1 cellular context compared by ENCODE assay signal in genomic region chr19:3725640-3726310, GRCh38.
TF ChIP-seq lines count a peak whose summit lies in the region.

No MANE protein-coding gene starts in this region.

TF ChIP-seq in H1, 55 proteins besides CTCF, POLR2A, EP300 and RAD21:
- TF ChIP-seq SIN3A (conservative IDR thresholded peaks at IDR 0.05 in 1 of 2, IDR thresholded peaks at IDR 0.05 in 1 of 2; ENCODE audit: low read depth in 1 of 2, low read length in 2 of 2) = no peak
- peak; percentile 61; the same call in 1 of the 2 replicates for TF ChIP-seq MAX (IDR thresholded peaks at IDR 0.05)
- TF ChIP-seq EGR1 (IDR thresholded peaks at IDR 0.05; ENCODE audit: borderline replicate concordance, low read depth, low read length) = no peak
- no peak for TF ChIP-seq CTBP2 (IDR thresholded peaks at IDR 0.05; ENCODE audit: borderline replicate concordance, insufficient read depth, insufficient read length, low read length)
- TF ChIP-seq NRF1 (IDR thresholded peaks at IDR 0.05; ENCODE audit: low read depth, low read length) = no peak
- TF ChIP-seq MAFK (IDR thresholded peaks at IDR 0.05; ENCODE audit: low read depth, low read length) = no peak
- TF ChIP-seq CBX5 (IDR thresholded peaks at IDR 0.05; ENCODE audit: low read depth, low read length) = no peak
- no peak for TF ChIP-seq EZH2 (IDR thresholded peaks at IDR 0.05; ENCODE audit: low read depth, low read length, severe bottlenecking)
- no peak for TF ChIP-seq RXRA (IDR thresholded peaks at IDR 0.05; ENCODE audit: insufficient read depth, low read depth, low read length)
- no peak for TF ChIP-seq SUZ12 (IDR thresholded peaks at IDR 0.05; ENCODE audit: low read length)
- no peak for TF ChIP-seq HDAC6 (IDR thresholded peaks at IDR 0.05; ENCODE audit: low read depth, low read length)
- no peak for TF ChIP-seq CEBPB (IDR thresholded peaks at IDR 0.05; ENCODE audit: low read depth, low read length)
- TF ChIP-seq SIRT6 (IDR thresholded peaks at IDR 0.05; ENCODE audit: low read length) = no peak
- TF ChIP-seq SP1 (IDR thresholded peaks at IDR 0.05; ENCODE audit: low read depth, low read length) = peak; percentile 83
- no peak for TF ChIP-seq SIX5 (IDR thresholded peaks at IDR 0.05; ENCODE audit: low read depth, low read length)
- TF ChIP-seq CREB1 (IDR thresholded peaks at IDR 0.05) = 0 out of 2 replicates have a peak, but pooled peaks have one; percentile 24
- no peak for TF ChIP-seq FOSL1 (IDR thresholded peaks at IDR 0.05; ENCODE audit: insufficient read depth, low read depth, low read length)
- no peak for TF ChIP-seq ZNF274 (IDR thresholded peaks at IDR 0.05; ENCODE audit: borderline replicate concordance, extremely low read depth, low read length)
- TF ChIP-seq GABPA (IDR thresholded peaks at IDR 0.05; ENCODE audit: borderline replicate concordance, insufficient read depth, low read length) = no peak
- TF ChIP-seq TEAD4 (IDR thresholded peaks at IDR 0.05; ENCODE audit: low read depth, low read length) = peak; percentile 70
- TF ChIP-seq TBP (IDR thresholded peaks at IDR 0.05; ENCODE audit: low read depth, low read length) = peak; percentile 46; the same call in 1 of the 2 replicates
- TF ChIP-seq CBX8 (IDR thresholded peaks at IDR 0.05; ENCODE audit: borderline replicate concordance, low read depth, low read length) = no peak
- no peak for TF ChIP-seq JUN (IDR thresholded peaks at IDR 0.05; ENCODE audit: low read depth, low read length)
- TF ChIP-seq KDM1A (IDR thresholded peaks at IDR 0.05; ENCODE audit: borderline replicate concordance, low read length) = no peak
- TF ChIP-seq ATF2 (IDR thresholded peaks at IDR 0.05; ENCODE audit: low read length) = no peak
- TF ChIP-seq POLR2AphosphoS5 (IDR thresholded peaks at IDR 0.05; ENCODE audit: low read depth, low read length) = no peak
- TF ChIP-seq SP4 (IDR thresholded peaks at IDR 0.05; ENCODE audit: low read length) = no peak
- TF ChIP-seq RBBP5 (IDR thresholded peaks at IDR 0.05; ENCODE audit: borderline replicate concordance, low read depth, low read length) = no peak
- no peak for TF ChIP-seq ATF3 (IDR thresholded peaks at IDR 0.05; ENCODE audit: insufficient read depth, low read depth, low read length)
- TF ChIP-seq SP2 (IDR thresholded peaks at IDR 0.05; ENCODE audit: low read length) = no peak
- peak; percentile 26 to 80; a peak in 3 of 4 replicates for TF ChIP-seq HDAC2 (IDR thresholded peaks at IDR 0.05; ENCODE audit: borderline replicate concordance in 1 of 2, low read depth in 2 of 2, low read length in 2 of 2)
- TF ChIP-seq TCF12 (IDR thresholded peaks at IDR 0.05; ENCODE audit: low read depth, low read length) = no peak
- TF ChIP-seq JUND (IDR thresholded peaks at IDR 0.05; ENCODE audit: low read length) = no peak
- TF ChIP-seq YY1 (IDR thresholded peaks at IDR 0.05; ENCODE audit: low read depth, low read length) = no peak
- TF ChIP-seq KDM4A (IDR thresholded peaks at IDR 0.05; ENCODE audit: low read depth, low read length, severe bottlenecking) = no peak
- TF ChIP-seq GTF2F1 (IDR thresholded peaks at IDR 0.05; ENCODE audit: borderline replicate concordance, low read depth, low read length) = no peak
- TF ChIP-seq TAF1 (IDR thresholded peaks at IDR 0.05; ENCODE audit: low read depth, low read length) = 0 out of 2 replicates have a peak, but pooled peaks have one; percentile 26
- TF ChIP-seq KDM5A (IDR thresholded peaks at IDR 0.05; ENCODE audit: low read length) = no peak
- no peak for TF ChIP-seq BACH1 (IDR thresholded peaks at IDR 0.05; ENCODE audit: low read length)
